Comparison of ENCODE assay signal across 1 cellular context in genomic region chr11:93513763-93514162, GRCh38.
TF ChIP-seq lines count a peak whose summit lies in the region.

No MANE protein-coding gene starts in this region.

TF ChIP-seq in SK-N-SH, 30 proteins besides CTCF, POLR2A, EP300 and RAD21 (continued from another document):
- TF ChIP-seq GABPA (IDR thresholded peaks at IDR 0.05; ENCODE audit: low read depth) (no peak), IRF3 (IDR thresholded peaks at IDR 0.05; ENCODE audit: low read depth, low read length) (no peak), RFX5 (IDR thresholded peaks at IDR 0.05; ENCODE audit: low read length) (no peak)
